8 cellular contexts compared by ENCODE assay signal in the genomic region with DNA sequence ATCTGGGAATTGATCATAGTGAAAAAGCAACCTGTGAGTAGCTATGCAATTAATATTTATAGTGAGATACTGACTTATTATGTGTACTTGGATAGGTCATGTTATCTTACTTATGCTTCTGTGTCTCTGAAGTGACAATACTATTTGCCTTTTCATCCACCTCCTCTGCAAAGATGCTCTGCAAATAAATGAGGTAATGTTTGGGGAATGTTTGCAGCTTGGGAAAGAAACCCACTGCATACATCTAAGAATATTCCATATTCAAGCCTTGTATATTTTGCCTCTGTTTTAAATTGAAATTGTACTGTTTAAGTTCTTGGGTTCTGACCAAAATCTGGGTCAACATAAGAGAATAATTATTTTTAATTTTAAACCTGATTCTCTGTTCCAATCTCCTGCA.
DNase-seq lines count a peak whose midpoint lies in the region; ATAC-seq, FAIRE-seq and TF ChIP-seq lines count a peak whose summit lies in the region.

No MANE protein-coding gene starts in this region.

- TF ChIP-seq CTCF in endothelial cell of umbilical vein (IDR thresholded peaks at IDR 0.05; ENCODE audit: extremely low read depth in 1 of 2, insufficient read depth in 1 of 2, low read depth in 1 of 2, low read length in 2 of 2): no peak
- TF ChIP-seq CTCF in tibial nerve (IDR thresholded peaks at IDR 0.05): no peak

- no peaks in the 10 kb centered on the region for H3K36me3 Mint-ChIP-seq in activated naive CD8-positive, alpha-beta T cell treated with anti-CD3 and anti-CD28 coated beads, Interleukin-2, amount 50 U/mL, for 24 hours (ENCODE audit: low read depth)

- H3F3A ChIP-seq in GM23248 (ENCODE audit: insufficient read depth): peaks cover 11% of the 10 kb centered on the region; the same call in 1 of the 2 replicates

- H3K27me3 ChIP-seq in GM23248 (replicated peaks; ENCODE audit: insufficient read depth): peaks cover 14% of the 10 kb centered on the region; the same call in 1 of the 2 replicates
- H3K27me3 ChIP-seq in endothelial cell of umbilical vein (ENCODE audit: control insufficient read depth in 2 of 2, insufficient read depth in 2 of 2, low read length in 2 of 2): no peaks in the 10 kb centered on the region
- H3K27me3 ChIP-seq in tibial nerve: peaks cover 0 to 11% of the 10 kb centered on the region in 2 donors

- no peak overlapping the region for H3K27ac ChIP-seq in GM23248
- H3K27ac ChIP-seq in endothelial cell of umbilical vein (ENCODE audit: insufficient read depth, low read depth, low read length): no peak overlapping the region
- peak overlapping the region in 1 of 4 donors; percentile 78 for H3K27ac ChIP-seq in tibial nerve

- no peak for TF ChIP-seq EP300 in tibial nerve (IDR thresholded peaks at IDR 0.05)

- H3K9me3 ChIP-seq in GM23248 (ENCODE audit: low read depth) (no peaks in the 10 kb centered on the region), endothelial cell of umbilical vein (replicated peaks; ENCODE audit: control insufficient read depth, insufficient read depth, low read length) (no peaks in the 10 kb centered on the region), tibial nerve (no peaks in the 10 kb centered on the region)

- H3K4me1 Mint-ChIP-seq in activated naive CD8-positive, alpha-beta T cell treated with anti-CD3 and anti-CD28 coated beads, Interleukin-2, amount 50 U/mL, for 24 hours: peaks cover 4% of the 10 kb centered on the region

- CTCF ChIA-PET in endothelial cell of umbilical vein (lab: Charles Lee): interaction anchor here (0.6 kb wide), 3 partner anchors 21 to 295 kb away, joined by 3 to 4 read pairs (median 3); no protein-coding TSS in a partner anchor

- H4K20me1 ChIP-seq in GM23248 (ENCODE audit: insufficient read depth): no peaks in the 10 kb centered on the region
- H4K20me1 ChIP-seq in endothelial cell of umbilical vein (replicated peaks; ENCODE audit: control insufficient read depth, extremely low read depth, insufficient read depth, low read length): no peaks in the 10 kb centered on the region

- dilution Hi-C loops in endothelial cell of umbilical vein (cut with MboI; ENCODE audit: extremely low pct_ligation_motif_present, low sequenced_read_pairs): no loop called here

- H3K27me3 Mint-ChIP-seq in activated naive CD8-positive, alpha-beta T cell treated with anti-CD3 and anti-CD28 coated beads, Interleukin-2, amount 50 U/mL, for 24 hours: peaks cover 36% of the 10 kb centered on the region

- H3K4me1 ChIP-seq in GM23248 (ENCODE audit: insufficient read depth) (peaks cover 11% of the 10 kb centered on the region; the same call in 1 of the 2 replicates), endothelial cell of umbilical vein (ENCODE audit: control insufficient read depth, extremely low read depth, insufficient read depth, low read length) (no peaks in the 10 kb centered on the region), tibial nerve (peaks cover 0 to 24% (median 0%) of the 10 kb centered on the region in 4 donors)

- H3K9me2 ChIP-seq in GM23248 (ENCODE audit: insufficient read depth): no peaks in the 10 kb centered on the region

- POLR2A ChIA-PET in endothelial cell of umbilical vein (lab: Charles Lee): no interaction called here

- no peak for ATAC-seq in HG03175 (IDR thresholded peaks at IDR 0.05; ENCODE audit: unreplicated experiment)
- no peak for ATAC-seq in activated naive CD8-positive, alpha-beta T cell treated with anti-CD3 and anti-CD28 coated beads, Interleukin-2, amount 50 U/mL, for 24 hours

- TF ChIP-seq POLR2A in endothelial cell of umbilical vein (IDR thresholded peaks at IDR 0.05; ENCODE audit: low read depth, low read length): no peak
- TF ChIP-seq POLR2A in tibial nerve (IDR thresholded peaks at IDR 0.05): no peak

- no peak overlapping the region for H3K27ac Mint-ChIP-seq in activated naive CD8-positive, alpha-beta T cell treated with anti-CD3 and anti-CD28 coated beads, Interleukin-2, amount 50 U/mL, for 24 hours

- no peak overlapping the region for H3K9ac ChIP-seq in GM23248
- peak overlapping the region; percentile 68 for H3K9ac ChIP-seq in endothelial cell of umbilical vein (replicated peaks; ENCODE audit: extremely low read depth, insufficient read depth, low read length)

- peak; percentile 8 for FAIRE-seq in endothelial cell of umbilical vein (lab: Jason Lieb, UNC)

- in situ Hi-C loops in GM23248 (cut with MboI): no loop called here

- H3K4me3 ChIP-seq in GM23248 (peak overlapping the region; percentile 84), endothelial cell of umbilical vein (replicated peaks in 1 of 3; ENCODE audit: insufficient read depth in 1 of 3, low read depth in 1 of 3, low read length in 3 of 3) (peak overlapping the region in 1 of 3 experiments; percentile 72), tibial nerve (peak overlapping the region in 1 of 4 donors; percentile 58)

- H3K79me2 ChIP-seq in GM23248 (ENCODE audit: insufficient read depth) (no peaks in the 10 kb centered on the region), endothelial cell of umbilical vein (ENCODE audit: control insufficient read depth, insufficient read depth, low read length) (peaks cover 2% of the 10 kb centered on the region)

- H3K9me1 ChIP-seq in endothelial cell of umbilical vein (replicated peaks; ENCODE audit: control insufficient read depth, extremely low read depth, insufficient read depth, low read length): no peaks in the 10 kb centered on the region

- peak overlapping the region; percentile 88; the same call in 1 of the 2 replicates for H2AFZ ChIP-seq in GM23248
- H2AFZ ChIP-seq in endothelial cell of umbilical vein (ENCODE audit: low read depth, low read length): no peak overlapping the region

- H3K4me3 Mint-ChIP-seq in activated naive CD8-positive, alpha-beta T cell treated with anti-CD3 and anti-CD28 coated beads, Interleukin-2, amount 50 U/mL, for 24 hours: no peak overlapping the region

- H3K4me2 ChIP-seq in GM23248 (ENCODE audit: unreplicated experiment) (peak overlapping the region; percentile 88), endothelial cell of umbilical vein (ENCODE audit: insufficient read depth, low read length) (peak overlapping the region; percentile 64)

- H3K9me3 Mint-ChIP-seq in activated naive CD8-positive, alpha-beta T cell treated with anti-CD3 and anti-CD28 coated beads, Interleukin-2, amount 50 U/mL, for 24 hours: no peaks in the 10 kb centered on the region

- H3K36me3 ChIP-seq in GM23248 (ENCODE audit: low read depth): no peaks in the 10 kb centered on the region
- no peaks in the 10 kb centered on the region for H3K36me3 ChIP-seq in endothelial cell of umbilical vein (ENCODE audit: control insufficient read depth in 2 of 2, extremely low read depth in 1 of 2, insufficient read depth in 2 of 2, low read length in 2 of 2)
- H3K36me3 ChIP-seq in tibial nerve: no peaks in the 10 kb centered on the region

- no TSS peak for BruUV-seq in endothelial cell of umbilical vein (replicated peaks; lab: Mats Ljungman, UMichigan)

- DNase-seq in GM23248: peak; percentile 30
- DNase-seq in NCI-H345 (lab: John Stamatoyannopoulos, UW): peak; percentile 59
- no peak for DNase-seq in endothelial cell of umbilical vein (ENCODE audit: low read depth, low spot score)
- peak; percentile 28 for DNase-seq in renal cortical epithelial cell (ENCODE audit: low read depth)
- no peak for DNase-seq in tibial nerve (ENCODE audit: low spot score in 2 of 2)
- no peak for DNase-seq in Kasumi-1 (lab: John Stamatoyannopoulos, UW)
- DNase-seq in activated naive CD8-positive, alpha-beta T cell treated with anti-CD3 and anti-CD28 coated beads, Interleukin-2, amount 50 U/mL, for 24 hours: no peak

- intact Hi-C loops in endothelial cell of umbilical vein (cut with micrococcal nuclease): loop anchor here (1.0 to 10.0 kb wide), 4 partner anchors 132 to 295 kb away; no protein-coding TSS in a partner anchor

TF ChIP-seq in endothelial cell of umbilical vein, 7 proteins besides CTCF, POLR2A, EP300 and RAD21:
- TF ChIP-seq, protein P1, sequence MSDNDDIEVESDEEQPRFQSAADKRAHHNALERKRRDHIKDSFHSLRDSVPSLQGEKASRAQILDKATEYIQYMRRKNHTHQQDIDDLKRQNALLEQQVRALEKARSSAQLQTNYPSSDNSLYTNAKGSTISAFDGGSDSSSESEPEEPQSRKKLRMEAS (IDR thresholded peaks at IDR 0.05; ENCODE audit: insufficient read depth, insufficient read length): no peak
- TF ChIP-seq EZH2 (IDR thresholded peaks at IDR 0.05; ENCODE audit: borderline replicate concordance, low read depth, low read length, severe bottlenecking) (no peak), POLR2AphosphoS5 (IDR thresholded peaks at IDR 0.05; ENCODE audit: insufficient read depth, low read depth, low read length) (no peak), MYC (IDR thresholded peaks at IDR 0.05; ENCODE audit: low read depth, low read length) (no peak), GATA2 (IDR thresholded peaks at IDR 0.05; ENCODE audit: insufficient read depth, insufficient read length, low read depth, low read length) (no peak), FOS (IDR thresholded peaks at IDR 0.05; ENCODE audit: borderline replicate concordance, insufficient read depth, low read length) (no peak), JUN (IDR thresholded peaks at IDR 0.05; ENCODE audit: borderline replicate concordance, insufficient read depth, insufficient read length, low read depth) (no peak)
TF ChIP-seq in endothelial cell of umbilical vein: peak in this region for 0.

Comparison
In these comparisons a context has a peak if more than half of its experiments do, and no peak if none do; other contexts are left out.
1. DNase-seq: peak in GM23248 (single experiment), NCI-H345 (single experiment) and renal cortical epithelial cell (single experiment); none in endothelial cell of umbilical vein (single experiment), tibial nerve (0 of 2), Kasumi-1 (0 of 2) and activated naive CD8-positive, alpha-beta T cell treated with anti-CD3 and anti-CD28 coated beads, Interleukin-2, amount 50 U/mL, for 24 hours (single experiment).